8 cellular contexts compared by ENCODE assay signal in genomic region chr4:147616849-147617172, GRCh38. TPM values are rescaled to one million over a fixed set of nuclear protein-coding genes. Genes with fewer than 3 reads are reported as not detected.
DNase-seq lines count a peak whose midpoint lies in the region; ATAC-seq, FAIRE-seq and TF ChIP-seq lines count a peak whose summit lies in the region.

No MANE protein-coding gene starts in this region.

- FAIRE-seq in GM12891 (lab: Jason Lieb, UNC), result no peak

- H3K9ac ChIP-seq in GM23248 (no peak overlapping the region), PC-3 (ENCODE audit: low read length) (peak overlapping the region; percentile 82; the same call in 1 of the 2 replicates), skeletal muscle satellite cell (ENCODE audit: low read depth, low read length) (no peak overlapping the region)

- H3K36me3 ChIP-seq in GM23248 (ENCODE audit: low read depth), result no peaks in the 10 kb centered on the region
- H3K36me3 ChIP-seq in PC-3 (ENCODE audit: low read depth, low read length), result 0 out of 2 replicates have a peak, but pooled peaks cover 2% of the 10 kb centered on the region
- H3K36me3 ChIP-seq in skeletal muscle satellite cell (ENCODE audit: insufficient read depth, low read length), result peaks cover 4% of the 10 kb centered on the region

- H3K27ac ChIP-seq in GM23248 (no peak overlapping the region), PC-3 (ENCODE audit: low read length) (no peak overlapping the region)

- H3K79me2 ChIP-seq in GM23248 (ENCODE audit: insufficient read depth) (peaks cover 44% of the 10 kb centered on the region), PC-3 (ENCODE audit: low read length) (peaks cover 42% of the 10 kb centered on the region)

- no peaks in the 10 kb centered on the region for H3K27me3 ChIP-seq in GM23248 (replicated peaks; ENCODE audit: insufficient read depth)
- no peaks in the 10 kb centered on the region for H3K27me3 ChIP-seq in PC-3 (ENCODE audit: low read length)
- H3K27me3 ChIP-seq in skeletal muscle satellite cell (ENCODE audit: control insufficient read depth, insufficient read depth, low read length), result peaks cover 8% of the 10 kb centered on the region

- no peaks in the 10 kb centered on the region for H3K9me3 ChIP-seq in GM23248 (ENCODE audit: low read depth)
- no peaks in the 10 kb centered on the region for H3K9me3 ChIP-seq in PC-3 (ENCODE audit: low read length)
- H3K9me3 ChIP-seq in skeletal muscle satellite cell (replicated peaks; ENCODE audit: low read length), result no peaks in the 10 kb centered on the region

- H3F3A ChIP-seq in GM23248 (ENCODE audit: insufficient read depth) (no peaks in the 10 kb centered on the region), PC-3 (ENCODE audit: low read length, unreplicated experiment) (no peaks in the 10 kb centered on the region)

- H3K4me1 ChIP-seq in GM23248 (ENCODE audit: insufficient read depth) (peaks cover 9% of the 10 kb centered on the region), PC-3 (ENCODE audit: insufficient read depth, low read length) (peaks cover 15% of the 10 kb centered on the region), skeletal muscle satellite cell (ENCODE audit: control insufficient read depth, insufficient read depth, low read length) (peaks cover 21% of the 10 kb centered on the region)

- intact Hi-C loops in PC-3 (cut with micrococcal nuclease) (loop anchor here (5.0 kb wide), 1 partner anchor 65 kb away; the partner anchor contains the start of gene PRMT9), posterior vena cava (cut with DNase I) (loop anchor here in 1 of 2 donors (2.0 kb wide), 1 partner anchor 28 kb away; no protein-coding TSS in a partner anchor)

- CTCF ChIA-PET in PC-3 (lab: Charles Lee), result interaction anchor here (0.6 kb wide), 1 partner anchor 255 kb away, joined by 3 read pairs; no protein-coding TSS in a partner anchor

- H3K4me2 ChIP-seq in GM23248 (ENCODE audit: unreplicated experiment) (peak overlapping the region; percentile 93), PC-3 (ENCODE audit: low read length) (peak overlapping the region; percentile 86), skeletal muscle satellite cell (ENCODE audit: low read length) (peak overlapping the region; percentile 94)

- H3K9me2 ChIP-seq in GM23248 (ENCODE audit: insufficient read depth), result no peaks in the 10 kb centered on the region
- H3K9me2 ChIP-seq in PC-3 (replicated peaks; ENCODE audit: low read length), result no peaks in the 10 kb centered on the region

- POLR2A ChIA-PET in PC-3 (lab: Charles Lee; ENCODE audit: unreplicated experiment), result interaction anchor here (0.5 to 0.7 kb wide), 4 partner anchors 20 to 738 kb away, joined by 3 to 7 read pairs (median 4); no protein-coding TSS in a partner anchor

- 34 to 36% methylated on average over 6 of the region's 6 CpGs for WGBS in GM23248 (ENCODE audit: low coverage in 1 of 2, low lambda C conversion rate in 2 of 2, missing lambda C conversion rate in 2 of 2), 2 experiments

- DNase-seq in Caki2 (ENCODE audit: low read depth), result peak; percentile 4
- no peak for DNase-seq in GM23248
- DNase-seq in PC-3, result no peak
- no peak for DNase-seq in fibroblast of pulmonary artery (ENCODE audit: low read depth)
- DNase-seq in GM12891 (ENCODE audit: insufficient read length, low spot score), result no peak
- no peak for DNase-seq in posterior vena cava (ENCODE audit: low spot score)
- DNase-seq in nucleus accumbens (lab: John Stamatoyannopoulos, UW), result no peak

- H3K4me3 ChIP-seq in GM23248, result peak overlapping the region; percentile 88
- peak overlapping the region; percentile 91 for H3K4me3 ChIP-seq in PC-3 (ENCODE audit: low read length)
- H3K4me3 ChIP-seq in fibroblast of pulmonary artery (replicated peaks; ENCODE audit: low read depth, low read length), result peak overlapping the region; percentile 86
- peak overlapping the region; percentile 90 for H3K4me3 ChIP-seq in skeletal muscle satellite cell (ENCODE audit: low read length)

- ATAC-seq in PC-3, result peak; percentile 7; the same call in 1 of the 2 replicates

- H4K20me1 ChIP-seq in GM23248 (ENCODE audit: insufficient read depth) (no peaks in the 10 kb centered on the region), PC-3 (ENCODE audit: low read length) (no peaks in the 10 kb centered on the region)

- TF ChIP-seq POLR2A in GM12891 (IDR thresholded peaks at IDR 0.05; ENCODE audit: low read depth, low read length), result no peak

- TF ChIP-seq CTCF in PC-3 (conservative IDR thresholded peaks at IDR 0.05; ENCODE audit: low read depth, low read length) (no peak), fibroblast of pulmonary artery (IDR thresholded peaks at IDR 0.05; ENCODE audit: low read length, missing control alignments) (no peak)

- in situ Hi-C loops in Caki2 (cut with HindIII; ENCODE audit: low pct_unique_long_range_greater_than_20kb, low sequenced_read_pairs) (no loop called here), GM23248 (cut with MboI) (no loop called here)

- peak overlapping the region; percentile 87 for H2AFZ ChIP-seq in GM23248
- H2AFZ ChIP-seq in PC-3 (ENCODE audit: low read length), result peak overlapping the region; percentile 91

- TSS peak; percentile 91 for BruUV-seq in PC-3 (replicated peaks; lab: Mats Ljungman, UMichigan)

TF ChIP-seq in GM12891, 5 proteins besides CTCF, POLR2A, EP300 and RAD21:
- TF ChIP-seq POLR2AphosphoS5 (IDR thresholded peaks at IDR 0.05; ENCODE audit: low read depth, low read length) (no peak), PAX5 (IDR thresholded peaks at IDR 0.05; ENCODE audit: insufficient read depth, low read length, severe bottlenecking) (no peak), TAF1 (IDR thresholded peaks at IDR 0.05; ENCODE audit: low read depth, low read length) (no peak), POU2F2 (IDR thresholded peaks at IDR 0.05; ENCODE audit: low read depth, low read length) (no peak), SPI1 (IDR thresholded peaks at IDR 0.05; ENCODE audit: low read depth, low read length) (no peak)
TF ChIP-seq in GM12891: peak in this region for 0.

RNA-seq across cellular contexts. Expression of gene TMEM184C, which starts 0.4 kb away (rescaled TPM):
- 28.0 and 32.2 TPM in 2 replicates for total RNA-seq in Caki2 (2014; rRNA removed; shearing (Covaris generic); ENCODE audit: low replicate concordance)
- total RNA-seq in GM23248 (2014; rRNA removed; shearing (Covaris generic)), result 36.5 and 36.8 TPM in 2 replicates
- polyA plus RNA-seq in GM23248 (2016; fragmentation: Nextera tagmentation; extraction: Ambion mirVana), result 26.2 and 30.9 TPM in 2 replicates
- 17.5 and 19.8 TPM in 2 replicates for total RNA-seq in PC-3 (2014; rRNA removed)
- 33.0 and 39.8 TPM in 2 replicates for total RNA-seq in skeletal muscle satellite cell (2012; rRNA removed)
- polyA plus RNA-seq in GM12891 (2012; ENCODE audit: low read depth, missing spikeins), result 7.1 TPM
- total RNA-seq in posterior vena cava, result 10 to 100 TPM; 22.8 to 23.8 TPM
